Comparison of ENCODE assay signal across 9 cellular contexts in the genomic region with DNA sequence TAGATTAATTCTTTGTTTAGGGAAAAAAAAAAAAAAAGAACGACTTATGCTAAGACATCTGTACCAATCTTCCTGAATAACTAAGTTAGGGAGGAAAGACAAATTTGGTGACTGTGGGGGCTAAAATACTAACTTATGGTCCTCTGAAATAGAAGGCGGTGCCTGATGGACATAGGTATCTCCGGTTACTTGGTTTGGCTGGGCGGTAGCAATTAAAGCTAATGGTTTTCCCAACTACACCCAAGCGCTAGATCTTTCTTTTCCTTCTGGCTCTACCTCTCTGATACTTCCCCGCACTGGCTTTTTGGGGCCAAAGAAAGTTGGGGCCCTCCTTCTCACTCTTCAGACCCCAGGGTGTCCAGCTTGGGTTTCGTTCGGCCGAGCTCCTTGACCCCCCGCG. TPM values are rescaled to one million over a fixed set of nuclear protein-coding genes. Genes with fewer than 3 reads are reported as not detected.
DNase-seq lines count a peak whose midpoint lies in the region; TF ChIP-seq lines count a peak whose summit lies in the region.
"Had no signal": no experiment of that assay in that cellular context is flagged by ENCODE, and none has a peak within 500 bp of the region (broad histone marks: within the 10 kb centered on the region; RNA-seq: fewer than 3 reads in every experiment).

No MANE protein-coding gene starts in this region.

- H3K27ac ChIP-seq in muscle layer of colon (ENCODE audit: low read depth, low read length) (peak overlapping the region; percentile 91), suprapubic skin (peak overlapping the region; percentile 69), PC-9 (no peak overlapping the region)

- H3K4me1 Mint-ChIP-seq in HFFc6 (ENCODE audit: low read depth): peaks cover 73% of the 10 kb centered on the region
- H3K4me1 Mint-ChIP-seq in endothelial cell (ENCODE audit: unreplicated experiment): peaks cover 11% of the 10 kb centered on the region

- H3K4me3 ChIP-seq in muscle layer of colon (ENCODE audit: low read depth in 1 of 2, low read length in 2 of 2): peak overlapping the region; percentile 51 to 73
- H3K4me3 ChIP-seq in suprapubic skin: peak overlapping the region; percentile 83
- H3K4me3 ChIP-seq in PC-9: no peak overlapping the region

- POLR2A ChIA-PET in PC-9 (lab: Charles Lee; ENCODE audit: unreplicated experiment): no interaction called here

- WGBS in suprapubic skin: 62% methylated on average over 11 of the region's 11 CpGs

- no peaks in the 10 kb centered on the region for H3K9me3 ChIP-seq in muscle layer of colon (ENCODE audit: low read length)
- H3K9me3 ChIP-seq in suprapubic skin: no peaks in the 10 kb centered on the region
- no peaks in the 10 kb centered on the region for H3K9me3 ChIP-seq in PC-9 (ENCODE audit: insufficient read depth, low read depth)

- DNase-seq in HFFc6 (no peak), endothelial cell (ENCODE audit: low spot score) (no peak), suprapubic skin (ENCODE audit: low spot score in 2 of 2) (no peak), NCI-H2196 treated with DMSO at 0.1 percent for 48 hours (lab: John Stamatoyannopoulos, UW; ENCODE audit: unreplicated experiment) (no peak), NCI-H524 (lab: John Stamatoyannopoulos, UW) (no peak), PC-9 (no peak)
- DNase-seq in activated effector memory CD4-positive, alpha-beta T cell treated with Interleukin-2 at 50 U/mL for 16 hours: no peak
- DNase-seq: GF-D8 had no signal

- H3K9me2 ChIP-seq in PC-9 (ENCODE audit: insufficient read depth): no peaks in the 10 kb centered on the region

- H3F3A ChIP-seq in PC-9 (ENCODE audit: insufficient read depth, low read depth): peaks cover 5% of the 10 kb centered on the region; the same call in 1 of the 2 replicates

- no peak overlapping the region for H3K4me2 ChIP-seq in PC-9

- peak overlapping the region; percentile 94 for H3K27ac Mint-ChIP-seq in HFFc6
- no peak overlapping the region for H3K27ac Mint-ChIP-seq in endothelial cell (ENCODE audit: unreplicated experiment)

- TF ChIP-seq POLR2A in suprapubic skin (IDR thresholded peaks at IDR 0.05): no peak

- peaks cover 26% of the 10 kb centered on the region for H3K36me3 Mint-ChIP-seq in HFFc6 (ENCODE audit: low read depth)
- H3K36me3 Mint-ChIP-seq in endothelial cell (ENCODE audit: low read depth, unreplicated experiment): peaks cover 7% of the 10 kb centered on the region

- H3K9me3 Mint-ChIP-seq in HFFc6 (no peaks in the 10 kb centered on the region), endothelial cell (ENCODE audit: unreplicated experiment) (no peaks in the 10 kb centered on the region)

- peak overlapping the region; percentile 78 for H3K4me3 Mint-ChIP-seq in HFFc6
- peak overlapping the region; percentile 83 for H3K4me3 Mint-ChIP-seq in endothelial cell (ENCODE audit: unreplicated experiment)

- H3K9ac ChIP-seq in muscle layer of colon (ENCODE audit: low read length): no peak overlapping the region

- H3K4me1 ChIP-seq in muscle layer of colon (ENCODE audit: insufficient read depth, low read length) (peaks cover 23% of the 10 kb centered on the region), suprapubic skin (peaks cover 21% of the 10 kb centered on the region), PC-9 (replicated peaks; ENCODE audit: insufficient read depth) (peaks cover 21% of the 10 kb centered on the region)

- no peaks in the 10 kb centered on the region for H4K20me1 ChIP-seq in PC-9 (ENCODE audit: insufficient read depth)

- BruUV-seq in PC-9 (replicated peaks; lab: Mats Ljungman, UMichigan): no TSS peak

- no peak for TF ChIP-seq EP300 in suprapubic skin (IDR thresholded peaks at IDR 0.05)

- intact Hi-C loops in PC-9 (cut with micrococcal nuclease; ENCODE audit: unreplicated experiment): no loop called here

- TF ChIP-seq CTCF in HFFc6 (IDR thresholded peaks at IDR 0.05): no peak
- no peak for TF ChIP-seq CTCF in endothelial cell (IDR thresholded peaks at IDR 0.05; ENCODE audit: unreplicated experiment)
- TF ChIP-seq CTCF in suprapubic skin (IDR thresholded peaks at IDR 0.05): no peak
- TF ChIP-seq CTCF in PC-9 (conservative IDR thresholded peaks at IDR 0.05): no peak

- no peaks in the 10 kb centered on the region for H3K79me2 ChIP-seq in PC-9 (ENCODE audit: low read depth)

- CTCF ChIA-PET in PC-9 (lab: Charles Lee): no interaction called here

- no peak overlapping the region for H2AFZ ChIP-seq in PC-9

- H3K27me3 ChIP-seq in muscle layer of colon (ENCODE audit: control insufficient read depth in 1 of 2, insufficient read depth in 2 of 2, low read length in 2 of 2) (no peaks in the 10 kb centered on the region), suprapubic skin (peaks cover 3% of the 10 kb centered on the region), PC-9 (ENCODE audit: insufficient read depth, low read depth) (no peaks in the 10 kb centered on the region)

- no peaks in the 10 kb centered on the region for H3K36me3 ChIP-seq in muscle layer of colon (ENCODE audit: insufficient read depth, low read length)
- H3K36me3 ChIP-seq in suprapubic skin: no peaks in the 10 kb centered on the region
- H3K36me3 ChIP-seq in PC-9 (ENCODE audit: low read depth): no peaks in the 10 kb centered on the region

- H3K27me3 Mint-ChIP-seq in HFFc6 (ENCODE audit: insufficient read depth) (no peaks in the 10 kb centered on the region; the same call in none of the 2 replicates), endothelial cell (ENCODE audit: unreplicated experiment) (peaks cover 10% of the 10 kb centered on the region)

RNA-seq across cellular contexts. Expression of a gene that starts 1.0 kb away (rescaled TPM):
- total RNA-seq in HFFc6 (2021; fragmentation: NEBNext Ultra II Directional; extraction: Animal tissue kit (Norgen Biotek cat#: 25700)): 10 to 100 TPM; 24.1 to 35.9 (median 33.3) TPM
- total RNA-seq in endothelial cell (ENCODE audit: unreplicated experiment) (19.6 TPM), suprapubic skin (1 to 10 TPM in 2 of 4 donors, under 1 TPM in 2; 0.21 to 3.1 (median 0.76) TPM), PC-9 (2021) (0.72 and 0.85 TPM in 2 replicates)
